In the genomic region with DNA sequence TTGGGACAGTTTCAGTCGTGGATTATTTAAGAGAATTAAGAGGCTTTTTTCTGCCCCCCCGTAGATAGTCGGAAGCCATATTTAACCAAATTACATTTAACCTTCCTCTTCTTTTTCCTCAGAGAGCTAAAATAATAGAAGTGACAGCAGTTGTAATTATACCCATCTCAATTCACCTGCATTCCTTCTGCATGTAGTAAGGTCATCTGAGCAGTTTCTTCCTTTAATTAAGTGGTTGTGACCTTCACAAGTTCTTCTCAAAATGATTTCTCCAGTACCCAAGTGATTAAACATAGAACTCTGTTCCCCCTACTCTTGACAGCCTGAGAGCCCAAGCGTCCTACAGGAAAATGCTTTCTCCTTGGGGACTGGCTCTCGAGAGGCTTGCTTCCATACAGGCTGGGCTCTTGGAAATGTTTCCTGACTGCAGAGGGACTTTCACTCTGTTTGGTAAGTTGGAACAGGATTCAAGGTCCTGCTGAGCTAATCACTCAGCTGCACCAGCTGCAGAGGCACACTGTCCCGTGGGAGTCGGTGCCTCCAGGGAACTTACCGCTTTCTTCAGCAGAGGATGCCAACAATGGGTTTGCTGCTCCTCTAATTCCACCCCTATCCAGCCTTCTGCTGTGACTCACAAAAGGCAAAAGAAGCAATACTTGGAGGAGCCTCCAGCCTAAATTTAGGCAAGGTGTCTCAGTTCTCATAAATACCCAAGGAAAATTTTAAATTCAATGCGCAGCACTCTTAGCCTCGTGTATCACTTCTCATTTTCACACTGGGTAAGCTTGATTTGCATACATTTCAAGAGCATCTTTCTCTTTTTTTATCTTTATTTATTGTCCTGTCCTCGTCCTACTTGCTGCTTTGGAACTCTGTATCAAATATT, we compare ENCODE assay signal across 7 cellular contexts.
DNase-seq lines count a peak whose midpoint lies in the region; ATAC-seq and TF ChIP-seq lines count a peak whose summit lies in the region.

No MANE protein-coding gene starts in this region.

- H3K4me3 ChIP-seq in ovary = no peak overlapping the region

- no peaks in the 10 kb centered on the region for H3K4me1 ChIP-seq in ovary (ENCODE audit: insufficient read depth)

- TF ChIP-seq EP300 in ovary (IDR thresholded peaks at IDR 0.05) = no peak

- H3K27me3 ChIP-seq in ovary = no peaks in the 10 kb centered on the region

- whole genome bisulfite sequencing in ovary, 3 donors = 49 to 61% (median 51%) methylated on average over 11 of the region's 11 CpGs

- H3K27ac ChIP-seq in ovary = no peak overlapping the region

- H3K36me3 ChIP-seq in ovary = no peaks in the 10 kb centered on the region

- intact Hi-C loops in posterior cingulate gyrus (cut with DNase I) (no loop called here), ovary (cut with DNase I) (no loop called here)

- DNase-seq in posterior cingulate gyrus (peak in 8 of 10 donors; percentile 26 to 90 (median 54)), ovary (no peak), UCSD-AML1 (lab: John Stamatoyannopoulos, UW; ENCODE audit: unreplicated experiment) (no peak), mucosa of gallbladder (ENCODE audit: low spot score) (no peak)

- no peak for TF ChIP-seq CTCF in ovary (IDR thresholded peaks at IDR 0.05)

- no peak for TF ChIP-seq POLR2A in ovary (IDR thresholded peaks at IDR 0.05)

- no peaks in the 10 kb centered on the region for H3K9me3 ChIP-seq in ovary

- peak; percentile 80 for ATAC-seq in GM19023 (IDR thresholded peaks at IDR 0.05; ENCODE audit: unreplicated experiment)
- ATAC-seq in HG02610 (IDR thresholded peaks at IDR 0.05; ENCODE audit: unreplicated experiment) = peak; percentile 83
- peak; percentile 75 for ATAC-seq in HG03565 (IDR thresholded peaks at IDR 0.05; ENCODE audit: unreplicated experiment)

Comparison
In these comparisons a context has a peak if more than half of its experiments do, and no peak if none do; other contexts are left out.
1. DNase-seq: peak in posterior cingulate gyrus (8 of 10); none in ovary (0 of 5), UCSD-AML1 (single experiment) and mucosa of gallbladder (single experiment).
2. Peak in every context shown above with its lines, with median percentiles within 50 percentile points of each other: ATAC-seq.